ENCODE assay signal across 8 cellular contexts in genomic region chr2:237475704-237476107, GRCh38. TPM values are rescaled to one million over a fixed set of nuclear protein-coding genes. Genes with fewer than 3 reads are reported as not detected.
A peak's percentile ranks its signal among the peaks of the same experiment; 100 is the strongest.
DNase-seq lines count a peak whose midpoint lies in the region; ATAC-seq and TF ChIP-seq lines count a peak whose summit lies in the region.

No MANE protein-coding gene starts in this region.

- POLR2A ChIA-PET in activated CD4-positive, alpha-beta T cell treated with anti-CD3 and anti-CD28 coated beads for 36 hours (lab: Charles Lee), result interaction anchor here (0.6 to 2.4 kb wide), 4 partner anchors 34 to 54 kb away, joined by 3 to 19 read pairs (median 4); no protein-coding TSS in a partner anchor

- H3K36me3 Mint-ChIP-seq in CD14-positive monocyte, result no peaks in the 10 kb centered on the region
- H3K36me3 Mint-ChIP-seq in activated CD4-positive, alpha-beta T cell treated with anti-CD3 and anti-CD28 coated beads for 36 hours (ENCODE audit: low read depth), result no peaks in the 10 kb centered on the region
- H3K36me3 Mint-ChIP-seq in neural crest cell (ENCODE audit: low read depth), result no peaks in the 10 kb centered on the region

- intact Hi-C loops in CD14-positive monocyte (cut with micrococcal nuclease), result loop anchor here (5.0 to 10.0 kb wide), 2 partner anchors 53 to 321 kb away; no protein-coding TSS in a partner anchor
- intact Hi-C loops in activated CD4-positive, alpha-beta T cell treated with anti-CD3 and anti-CD28 coated beads for 36 hours (cut with DNase I, micrococcal nuclease), result loop anchor here (1.0 to 5.0 kb wide), 5 partner anchors 34 to 388 kb away; partner anchors contain the start of gene COPS8 (in 1 of the 2)

- no peaks in the 10 kb centered on the region for H3K36me3 ChIP-seq in upper lobe of left lung

- H3K27me3 ChIP-seq in HL-60 (ENCODE audit: insufficient read depth, poor library complexity, severe bottlenecking) (peaks cover 19% of the 10 kb centered on the region), upper lobe of left lung (no peaks in the 10 kb centered on the region)

- H3K27ac ChIP-seq in HL-60 (replicated peaks) (no peak overlapping the region), upper lobe of left lung (peak overlapping the region; percentile 92 to 98 (median 95))

- H3K9me3 Mint-ChIP-seq in CD14-positive monocyte (peaks cover 0 to 2% (median 0%) of the 10 kb centered on the region in 7 donors), neural crest cell (no peaks in the 10 kb centered on the region)
- no peaks in the 10 kb centered on the region for H3K9me3 Mint-ChIP-seq in activated CD4-positive, alpha-beta T cell treated with anti-CD3 and anti-CD28 coated beads for 36 hours (ENCODE audit: low read depth)

- TF ChIP-seq CTCF in CD14-positive monocyte (IDR thresholded peaks at IDR 0.05) (peak; percentile 63), HL-60 (IDR thresholded peaks at IDR 0.05; ENCODE audit: insufficient read depth, low read length) (no peak), neural crest cell (conservative IDR thresholded peaks at IDR 0.05) (peak; percentile 38), upper lobe of left lung (IDR thresholded peaks at IDR 0.05) (peak in 1 of 6 experiments; percentile 37)

- DNase-seq in CD14-positive monocyte (ENCODE audit: low spot score) (peak; percentile 63), HL-60 (ENCODE audit: low read depth in 1 of 2, low spot score in 1 of 2) (no peak), neural crest cell (ENCODE audit: low read depth, low spot score) (no peak), upper lobe of left lung (peak in 1 of 2 donors; percentile 81)
- peak; percentile 78 for DNase-seq in activated CD4-positive, alpha-beta T cell treated with anti-CD3 and anti-CD28 coated beads for 36 hours

- peak; percentile 87 for ATAC-seq in activated CD4-positive, alpha-beta T cell treated with anti-CD3 and anti-CD28 coated beads for 36 hours
- ATAC-seq in esophagus mucosa (peak; percentile 63), upper lobe of left lung (ENCODE audit: low FRiP score in 2 of 2) (peak; percentile 48 to 54), HG03378 (IDR thresholded peaks at IDR 0.05; ENCODE audit: unreplicated experiment) (no peak), HG02884 (IDR thresholded peaks at IDR 0.05; ENCODE audit: unreplicated experiment) (no peak)

- CTCF ChIA-PET in activated CD4-positive, alpha-beta T cell treated with anti-CD3 and anti-CD28 coated beads for 36 hours (lab: Charles Lee), result interaction anchor here (0.6 to 5.5 kb wide), 20 partner anchors 10 to 353 kb away, joined by 3 to 89 read pairs (median 4); partner anchors contain the start of gene MLPH

- peaks cover 17 to 26% (median 17%) of the 10 kb centered on the region in 3 donors for H3K27me3 Mint-ChIP-seq in CD14-positive monocyte (ENCODE audit: low read depth in 3 of 3)
- peaks cover 15% of the 10 kb centered on the region for H3K27me3 Mint-ChIP-seq in activated CD4-positive, alpha-beta T cell treated with anti-CD3 and anti-CD28 coated beads for 36 hours
- H3K27me3 Mint-ChIP-seq in neural crest cell (ENCODE audit: low read depth), result peaks cover 51% of the 10 kb centered on the region

- TF ChIP-seq EP300 in upper lobe of left lung (IDR thresholded peaks at IDR 0.05), result peak in 1 of 4 donors; percentile 33

- H3K4me3 ChIP-seq in HL-60 (replicated peaks; ENCODE audit: insufficient read depth, low read length) (peak overlapping the region; percentile 50), upper lobe of left lung (peak overlapping the region; percentile 63 to 89 (median 70))

- no peaks in the 10 kb centered on the region for H3K9me3 ChIP-seq in upper lobe of left lung

- 4 to 16% methylated on average over 5 to 15 of the region's 15 CpGs for WGBS in upper lobe of left lung, 2 donors

- peak overlapping the region; percentile 65 to 85 for H3K4me3 Mint-ChIP-seq in CD14-positive monocyte
- H3K4me3 Mint-ChIP-seq in activated CD4-positive, alpha-beta T cell treated with anti-CD3 and anti-CD28 coated beads for 36 hours, result peak overlapping the region; percentile 63
- peak overlapping the region; percentile 77 for H3K4me3 Mint-ChIP-seq in neural crest cell

- peaks cover 16 to 52% (median 35%) of the 10 kb centered on the region in 4 donors for H3K4me1 ChIP-seq in upper lobe of left lung

- H3K27ac Mint-ChIP-seq in CD14-positive monocyte (peak overlapping the region in 1 of 7 donors; percentile 75), neural crest cell (ENCODE audit: unreplicated experiment) (no peak overlapping the region)
- H3K27ac Mint-ChIP-seq in activated CD4-positive, alpha-beta T cell treated with anti-CD3 and anti-CD28 coated beads for 36 hours, result peak overlapping the region; percentile 39

- no peak for TF ChIP-seq POLR2A in upper lobe of left lung (IDR thresholded peaks at IDR 0.05)

- peaks cover 22% of the 10 kb centered on the region for H3K4me1 Mint-ChIP-seq in CD14-positive monocyte
- H3K4me1 Mint-ChIP-seq in activated CD4-positive, alpha-beta T cell treated with anti-CD3 and anti-CD28 coated beads for 36 hours, result peaks cover 21% of the 10 kb centered on the region
- peaks cover 4% of the 10 kb centered on the region for H3K4me1 Mint-ChIP-seq in neural crest cell

RNA-seq across cellular contexts. Expression of gene MLPH, which starts 11.3 kb away (rescaled TPM):
- polyA plus RNA-seq in CD14-positive monocyte, result not detected
- 1 to 10 TPM in 1 of 2 experiments, under 1 TPM in 1; 0.82 to 1.2 TPM for total RNA-seq in activated CD4-positive, alpha-beta T cell treated with anti-CD3 and anti-CD28 coated beads for 36 hours
- total RNA-seq in esophagus mucosa (5.3 TPM), neural crest cell (not detected in 2 replicates), upper lobe of left lung (1,000 to 10,000 TPM in 1 of 6 donors, 100 to 1,000 TPM in 5; 289 to 1,452 (median 502) TPM)

Comparison
In these comparisons a context has a peak if more than half of its experiments do, and no peak if none do; other contexts are left out.
1. DNase-seq: peak in CD14-positive monocyte (single experiment) and activated CD4-positive, alpha-beta T cell treated with anti-CD3 and anti-CD28 coated beads for 36 hours (single experiment); none in HL-60 (0 of 2) and neural crest cell (single experiment).
2. ATAC-seq: peak in activated CD4-positive, alpha-beta T cell treated with anti-CD3 and anti-CD28 coated beads for 36 hours (single experiment), esophagus mucosa (single experiment) and upper lobe of left lung (2 of 2); none in HG03378 (single experiment) and HG02884 (single experiment).
3. RNA of gene MLPH, which starts 11.3 kb away (total RNA-seq): 289 to 1,452 TPM in upper lobe of left lung; 5.3 TPM in esophagus mucosa (single experiment), 0.82 to 1.2 TPM in activated CD4-positive, alpha-beta T cell treated with anti-CD3 and anti-CD28 coated beads for 36 hours and not detected in neural crest cell; every median in the first group is over 10 times any median in the second.
4. Peak in every context shown above with its lines, with median percentiles within 50 percentile points of each other: H3K4me3 Mint-ChIP-seq.